12 cellular contexts compared by ENCODE assay signal in the genomic region with DNA sequence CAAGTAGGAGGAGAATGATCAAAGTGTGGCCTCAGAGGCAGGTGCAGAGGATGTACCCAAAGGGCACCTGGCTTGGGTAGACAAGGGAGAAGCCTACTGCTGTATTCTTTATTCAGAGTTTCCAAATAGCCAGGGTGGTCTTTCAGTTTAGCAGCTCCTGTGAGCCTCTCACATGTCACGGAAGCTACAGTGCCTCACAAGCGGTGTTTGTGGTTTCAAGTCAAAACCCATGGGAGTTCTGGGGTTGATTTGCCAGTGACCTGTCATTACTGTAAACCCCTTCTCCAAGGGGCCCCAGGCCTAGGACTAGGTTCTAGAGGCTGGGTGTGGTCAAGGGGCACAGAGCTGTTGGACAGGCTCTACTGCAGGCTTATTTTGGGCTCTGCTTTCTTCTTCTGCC. TPM values are rescaled to one million over a fixed set of nuclear protein-coding genes. Genes with fewer than 3 reads are reported as not detected.
DNase-seq lines count a peak whose midpoint lies in the region; ATAC-seq and TF ChIP-seq lines count a peak whose summit lies in the region.
"Had no signal": no experiment of that assay in that cellular context is flagged by ENCODE, and none has a peak within 500 bp of the region (broad histone marks: within the 10 kb centered on the region; RNA-seq: fewer than 3 reads in every experiment).

No MANE protein-coding gene starts in this region.

- H3K9me3 Mint-ChIP-seq in activated CD8-positive, alpha-beta T cell treated with anti-CD3 and anti-CD28 coated beads for 36 hours = peaks cover 2% of the 10 kb centered on the region
- H3K9me3 Mint-ChIP-seq: naive thymus-derived CD4-positive, alpha-beta T cell had no signal

- H3K9ac ChIP-seq in GM23248 = no peak overlapping the region

- intact Hi-C loops in activated CD8-positive, alpha-beta T cell treated with anti-CD3 and anti-CD28 coated beads for 36 hours (cut with micrococcal nuclease) = no loop called here

- H4K20me1 ChIP-seq in GM23248 (ENCODE audit: insufficient read depth) = no peaks in the 10 kb centered on the region

- no peak overlapping the region for H3K27ac Mint-ChIP-seq in activated CD8-positive, alpha-beta T cell treated with anti-CD3 and anti-CD28 coated beads for 36 hours

- no peaks in the 10 kb centered on the region for H3K9me2 ChIP-seq in GM23248 (ENCODE audit: insufficient read depth)

- ATAC-seq in GM19463 (IDR thresholded peaks at IDR 0.05; ENCODE audit: unreplicated experiment) = peak; percentile 61
- ATAC-seq in HG03095 (IDR thresholded peaks at IDR 0.05; ENCODE audit: unreplicated experiment) = peak; percentile 53
- ATAC-seq in activated CD8-positive, alpha-beta T cell treated with anti-CD3 and anti-CD28 coated beads for 36 hours = peak; percentile 52
- ATAC-seq: naive thymus-derived CD4-positive, alpha-beta T cell had no signal

- H3K4me1 ChIP-seq in GM23248 (ENCODE audit: insufficient read depth) = no peaks in the 10 kb centered on the region

- no peaks in the 10 kb centered on the region; the same call in 1 of the 2 replicates for H3K27me3 ChIP-seq in GM23248 (replicated peaks; ENCODE audit: insufficient read depth)
- H3K27me3 ChIP-seq: cardiac muscle cell had no signal

- in situ Hi-C loops in GM13977 (cut with MboI; ENCODE audit: low pct_unique_long_range_greater_than_20kb, low sequenced_read_pairs, unreplicated experiment) = no loop called here
- in situ Hi-C loops in GM23248 (cut with MboI) = no loop called here

- H3K4me3 Mint-ChIP-seq in activated CD8-positive, alpha-beta T cell treated with anti-CD3 and anti-CD28 coated beads for 36 hours = no peak overlapping the region

- H3K27me3 Mint-ChIP-seq in activated CD8-positive, alpha-beta T cell treated with anti-CD3 and anti-CD28 coated beads for 36 hours = no peaks in the 10 kb centered on the region

- TF ChIP-seq CTCF in GM13977 (IDR thresholded peaks at IDR 0.05; ENCODE audit: extremely low read depth, insufficient read depth, missing control alignments) = no peak
- no peak for TF ChIP-seq CTCF in activated CD8-positive, alpha-beta T cell treated with anti-CD3 and anti-CD28 coated beads for 36 hours (IDR thresholded peaks at IDR 0.05)

- H3K4me2 ChIP-seq in GM23248 (ENCODE audit: unreplicated experiment) = no peak overlapping the region

- H3F3A ChIP-seq in GM23248 (ENCODE audit: insufficient read depth) = no peaks in the 10 kb centered on the region

- no peaks in the 10 kb centered on the region for H3K36me3 Mint-ChIP-seq in activated CD8-positive, alpha-beta T cell treated with anti-CD3 and anti-CD28 coated beads for 36 hours (ENCODE audit: low read depth)

- H2AFZ ChIP-seq in GM23248 = no peak overlapping the region

- CTCF ChIA-PET in activated CD8-positive, alpha-beta T cell treated with anti-CD3 and anti-CD28 coated beads for 36 hours (lab: Charles Lee) = interaction anchor here (1.2 to 7.7 kb wide), 4 partner anchors 12 to 56 kb away, joined by 3 to 51 read pairs (median 11); a partner anchor contains a TSS

- H3K4me1 Mint-ChIP-seq in activated CD8-positive, alpha-beta T cell treated with anti-CD3 and anti-CD28 coated beads for 36 hours (ENCODE audit: low read depth) = peaks cover 57% of the 10 kb centered on the region

- POLR2A ChIA-PET in activated CD8-positive, alpha-beta T cell treated with anti-CD3 and anti-CD28 coated beads for 36 hours (lab: Charles Lee) = interaction anchor here (0.6 to 2.4 kb wide), 5 partner anchors 9 to 44 kb away, joined by 3 to 12 read pairs (median 6); a partner anchor contains a TSS

- 95 to 100% methylated on average over 2 of the region's 2 CpGs for WGBS in GM23248 (ENCODE audit: low coverage in 1 of 2, low lambda C conversion rate in 2 of 2, missing lambda C conversion rate in 2 of 2), 2 experiments

- no peaks in the 10 kb centered on the region for H3K79me2 ChIP-seq in GM23248 (ENCODE audit: insufficient read depth)

- H3K36me3 ChIP-seq in GM23248 (ENCODE audit: low read depth) = no peaks in the 10 kb centered on the region
- H3K36me3 ChIP-seq: cardiac muscle cell, WERI-Rb-1 had no signal

- peak; percentile 31 for DNase-seq in GM13977 (ENCODE audit: low spot score)
- DNase-seq in activated CD8-positive, alpha-beta T cell treated with anti-CD3 and anti-CD28 coated beads for 36 hours = peak; percentile 65
- DNase-seq in C1 segment of cervical spinal cord (lab: John Stamatoyannopoulos, UW) = no peak
- no peak for DNase-seq in activated CD4-positive, alpha-beta T cell treated with anti-CD3 and anti-CD28 coated beads, Interleukin-2, amount 50 U/mL, for 48 hours
- no peak for DNase-seq in effector CD4-positive, alpha-beta T cell
- DNase-seq in GM23248 = no peak
- DNase-seq: naive thymus-derived CD4-positive, alpha-beta T cell; WERI-Rb-1 had no signal

- no peaks in the 10 kb centered on the region for H3K9me3 ChIP-seq in GM23248 (ENCODE audit: low read depth)

- no peak overlapping the region for H3K27ac ChIP-seq in GM23248
- H3K27ac ChIP-seq: cardiac muscle cell, WERI-Rb-1 had no signal

- no peak overlapping the region for H3K4me3 ChIP-seq in GM23248
- H3K4me3 ChIP-seq: cardiac muscle cell had no signal

RNA-seq across cellular contexts. Expression of a gene that starts 10.2 kb away (rescaled TPM):
- under 1 TPM in 1 of 2 experiments, not detected in 1; 0.32 TPM for total RNA-seq in activated CD8-positive, alpha-beta T cell treated with anti-CD3 and anti-CD28 coated beads for 36 hours
- not detected in 2 replicates for total RNA-seq in GM23248 (2014; rRNA removed; shearing (Covaris generic))
- not detected in 2 replicates for polyA plus RNA-seq in GM23248 (2016; fragmentation: Nextera tagmentation; extraction: Ambion mirVana)
- total RNA-seq: cardiac muscle cell, glomerular endothelial cell had no signal
- polyA plus RNA-seq: cardiac muscle cell; naive thymus-derived CD4-positive, alpha-beta T cell had no signal

RNA-seq across cellular contexts. Expression of a gene that starts 11.9 kb away (rescaled TPM):
- total RNA-seq in activated CD8-positive, alpha-beta T cell treated with anti-CD3 and anti-CD28 coated beads for 36 hours = not detected
- total RNA-seq in GM23248 (2014; rRNA removed; shearing (Covaris generic)) = not detected in 2 replicates
- not detected in 2 replicates for polyA plus RNA-seq in GM23248 (2016; fragmentation: Nextera tagmentation; extraction: Ambion mirVana)
- total RNA-seq: cardiac muscle cell; glomerular endothelial cell; naive thymus-derived CD4-positive, alpha-beta T cell had no signal
- polyA plus RNA-seq: cardiac muscle cell; naive thymus-derived CD4-positive, alpha-beta T cell had no signal

Comparison
In these comparisons a context has a peak if more than half of its experiments do, and no peak if none do; other contexts are left out.
1. DNase-seq: peak in GM13977 (single experiment) and activated CD8-positive, alpha-beta T cell treated with anti-CD3 and anti-CD28 coated beads for 36 hours (single experiment); none in C1 segment of cervical spinal cord (0 of 14), activated CD4-positive, alpha-beta T cell treated with anti-CD3 and anti-CD28 coated beads, Interleukin-2, amount 50 U/mL, for 48 hours (0 of 2), effector CD4-positive, alpha-beta T cell (single experiment) and GM23248 (single experiment).
2. Peak in every context shown above with its lines, with median percentiles within 50 percentile points of each other: ATAC-seq.